Comparison of ENCODE assay signal across 26 cellular contexts in the genomic region with DNA sequence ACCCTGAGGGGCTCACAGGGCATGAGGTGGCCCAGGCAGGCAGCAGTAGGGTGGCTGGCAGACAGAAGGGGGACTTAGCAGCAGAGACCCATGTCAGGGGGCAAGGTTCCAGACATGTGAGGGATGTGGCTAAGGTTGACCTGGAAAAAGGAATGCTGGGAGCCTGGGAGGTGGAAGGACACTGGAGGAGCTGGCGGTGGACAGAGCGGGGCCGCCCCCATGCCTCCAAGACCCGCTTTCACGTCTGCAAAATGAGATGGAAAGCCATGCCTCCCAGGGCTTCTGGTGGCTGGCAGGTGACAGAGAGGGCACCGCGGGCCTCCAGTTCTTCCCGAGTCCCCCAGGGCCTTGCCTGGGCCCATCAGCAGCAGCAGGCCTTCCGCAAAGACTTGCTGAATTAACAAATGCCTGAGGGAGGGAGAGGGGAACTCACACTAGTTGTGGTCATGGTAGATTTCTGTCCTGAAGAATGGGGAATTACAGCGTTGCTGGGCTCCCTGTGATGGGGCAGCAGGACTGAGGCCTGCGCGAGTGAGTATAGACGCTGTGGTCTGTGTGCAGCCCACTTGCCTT. TPM values are rescaled to one million over a fixed set of nuclear protein-coding genes. Genes with fewer than 3 reads are reported as not detected.
"Had no signal": no experiment of that assay in that cellular context is flagged by ENCODE, and none has a peak within 500 bp of the region (broad histone marks: within the 10 kb centered on the region; RNA-seq: fewer than 3 reads in every experiment).

No MANE protein-coding gene starts in this region.

- H3K4me2 ChIP-seq: smooth muscle cell had no signal

- H3K27ac Mint-ChIP-seq: activated naive CD4-positive, alpha-beta T cell treated with anti-CD3 and anti-CD28 coated beads, Interleukin-2, amount 50 U/mL, for 72 hours; activated T-helper 17 cell treated with anti-CD3 and anti-CD28 coated beads, Interleukin-2, amount 50 U/mL, for 72 hours; memory B cell; stimulated activated naive B cell treated with anti-CD40 and anti-IgM and Interleukin-4, amounts not matched to agents 10 μg/mL and 1 μg/mL and 100 μg/mL, for 72 hours; T-cell; T-helper 2 cell treated with Interferon-gamma antibody and Interleukin-4, amounts not matched to agents 5 μg/mL and 100 μg/mL, for 36 hours had no signal

- H3K27me3 ChIP-seq: breast epithelium, heart right ventricle, sigmoid colon had no signal

- H3K27me3 Mint-ChIP-seq: activated T-helper 17 cell treated with anti-CD3 and anti-CD28 coated beads, Interleukin-2, amount 50 U/mL, for 72 hours; memory B cell; stimulated activated naive B cell treated with anti-CD40 and anti-IgM and Interleukin-4, amounts not matched to agents 10 μg/mL and 1 μg/mL and 100 μg/mL, for 72 hours; T-cell had no signal

- H3K36me3 ChIP-seq: breast epithelium, heart right ventricle, sigmoid colon, thoracic aorta, WERI-Rb-1 had no signal

- ATAC-seq: activated naive CD4-positive, alpha-beta T cell treated with anti-CD3 and anti-CD28 coated beads, Interleukin-2, amount 50 U/mL, for 72 hours; activated T-helper 17 cell treated with anti-CD3 and anti-CD28 coated beads, Interleukin-2, amount 50 U/mL, for 72 hours; left colon; stimulated activated naive B cell treated with anti-CD40 and anti-IgM and Interleukin-4, amounts not matched to agents 10 μg/mL and 1 μg/mL and 100 μg/mL, for 72 hours; T-cell had no signal

- H3K9me3 Mint-ChIP-seq: activated naive CD4-positive, alpha-beta T cell treated with anti-CD3 and anti-CD28 coated beads, Interleukin-2, amount 50 U/mL, for 72 hours; activated T-helper 17 cell treated with anti-CD3 and anti-CD28 coated beads, Interleukin-2, amount 50 U/mL, for 72 hours; memory B cell; stimulated activated naive B cell treated with anti-CD40 and anti-IgM and Interleukin-4, amounts not matched to agents 10 μg/mL and 1 μg/mL and 100 μg/mL, for 72 hours; T-cell; T-helper 2 cell treated with Interferon-gamma antibody and Interleukin-4, amounts not matched to agents 5 μg/mL and 100 μg/mL, for 36 hours had no signal

- H3K9me3 ChIP-seq: breast epithelium, heart right ventricle, sigmoid colon, thoracic aorta had no signal

- H3K27ac ChIP-seq: heart right ventricle, sigmoid colon, thoracic aorta, WERI-Rb-1 had no signal

- H3K36me3 Mint-ChIP-seq: activated naive CD4-positive, alpha-beta T cell treated with anti-CD3 and anti-CD28 coated beads, Interleukin-2, amount 50 U/mL, for 72 hours; memory B cell had no signal

- H3K4me3 ChIP-seq: breast epithelium, heart right ventricle, sigmoid colon, smooth muscle cell, thoracic aorta had no signal

- H3K4me1 ChIP-seq: breast epithelium, heart right ventricle, sigmoid colon had no signal

- H3K4me3 Mint-ChIP-seq: activated T-helper 17 cell treated with anti-CD3 and anti-CD28 coated beads, Interleukin-2, amount 50 U/mL, for 72 hours; memory B cell; stimulated activated naive B cell treated with anti-CD40 and anti-IgM and Interleukin-4, amounts not matched to agents 10 μg/mL and 1 μg/mL and 100 μg/mL, for 72 hours; T-cell; T-helper 2 cell treated with Interferon-gamma antibody and Interleukin-4, amounts not matched to agents 5 μg/mL and 100 μg/mL, for 36 hours had no signal

- DNase-seq: activated T-cell treated with anti-CD3 and anti-CD28 coated beads, Interleukin-2, amount 50 U/mL, for 1 hour; effector CD4-positive, alpha-beta T cell; erythroblast; foreskin fibroblast; heart right ventricle; islet precursor cell; left colon; occipital lobe; sigmoid colon; stimulated activated CD4-positive, alpha-beta T cell treated with anti-CD3 and anti-CD28 coated beads, Interleukin-15, amount 100 ng/mL, for 24 hours; stimulated activated naive B cell treated with anti-CD40 and anti-IgM and Interleukin-4, amounts not matched to agents 10 μg/mL and 1 μg/mL and 100 μg/mL, for 72 hours; T-cell; WERI-Rb-1 had no signal

RNA-seq across cellular contexts. Expression of a gene that starts 23.1 kb away (rescaled TPM):
- total RNA-seq: activated naive CD4-positive, alpha-beta T cell treated with anti-CD3 and anti-CD28 coated beads, Interleukin-2, amount 50 U/mL, for 72 hours; activated T-helper 17 cell treated with anti-CD3 and anti-CD28 coated beads, Interleukin-2, amount 50 U/mL, for 72 hours; fibroblast of lung; mononuclear cell; myocyte; smooth muscle cell; T-cell had no signal
- polyA plus RNA-seq: fibroblast of lung, neural cell, smooth muscle cell had no signal

RNA-seq across cellular contexts. Expression of a gene that starts 54.0 kb away (rescaled TPM):
- total RNA-seq: activated naive CD4-positive, alpha-beta T cell treated with anti-CD3 and anti-CD28 coated beads, Interleukin-2, amount 50 U/mL, for 72 hours; left colon; lower leg skin; mononuclear cell; T-cell; thoracic aorta; ureter had no signal
